1 cellular context compared by ENCODE assay signal in genomic region chr5:138180183-138180782, GRCh38.
TF ChIP-seq lines count a peak whose summit lies in the region.

No MANE protein-coding gene starts in this region.

TF ChIP-seq in K562, 482 proteins besides CTCF, POLR2A, EP300 and RAD21:
- peak; percentile 25; the same call in 1 of the 2 replicates for TF ChIP-seq POLR2G (IDR thresholded peaks at IDR 0.05; ENCODE audit: low read depth, low read length)
- TF ChIP-seq MEIS2 (IDR thresholded peaks at IDR 0.05; ENCODE audit: partially characterized antibody): peak; percentile 43
- peak; percentile 70; the same call in 1 of the 2 replicates for TF ChIP-seq AFF4 (CRISPR knock-in tag; IDR thresholded peaks at IDR 0.05)
- no peak for TF ChIP-seq PBX2 (CRISPR knock-in tag; IDR thresholded peaks at IDR 0.05; ENCODE audit: low read depth)
- 0 out of 2 replicates have a peak, but pooled peaks have one; percentile 29 for TF ChIP-seq PBX2 (tag; conservative IDR thresholded peaks at IDR 0.05; ENCODE audit: low read depth)
- peak; percentile 79 for TF ChIP-seq CEBPB (tag; IDR thresholded peaks at IDR 0.05)
- TF ChIP-seq MIER1 (IDR thresholded peaks at IDR 0.05; ENCODE audit: low read depth): no peak
- TF ChIP-seq SIN3A (IDR thresholded peaks at IDR 0.05; ENCODE audit: borderline replicate concordance in 2 of 2, control insufficient read depth in 1 of 2, low read depth in 2 of 2, low read length in 2 of 2): 0 out of 4 replicates have a peak, but pooled peaks of 1 of the 2 experiments have one; percentile 3
- peak; percentile 75 for TF ChIP-seq DEAF1 (CRISPR knock-in tag; IDR thresholded peaks at IDR 0.05)
- 0 out of 2 replicates have a peak, but pooled peaks have one; percentile 11 for TF ChIP-seq CREM (IDR thresholded peaks at IDR 0.05; ENCODE audit: low read depth)
- TF ChIP-seq SMC3 (conservative IDR thresholded peaks at IDR 0.05; ENCODE audit: insufficient read depth, low read depth, low read length): peak; percentile 56
- TF ChIP-seq TEAD1 (CRISPR knock-in tag; IDR thresholded peaks at IDR 0.05): peak in 1 of 2 experiments; percentile 17; a peak in 1 of 4 replicates
- TF ChIP-seq TEAD2 (tag; IDR thresholded peaks at IDR 0.05): 0 out of 2 replicates have a peak, but pooled peaks have one; percentile 8
- TF ChIP-seq SMAD1 (IDR thresholded peaks at IDR 0.05; ENCODE audit: low read depth, low read length, partially characterized antibody): no peak
- peak; percentile 23 for TF ChIP-seq E2F8 (IDR thresholded peaks at IDR 0.05; ENCODE audit: low read depth, partially characterized antibody)
- TF ChIP-seq CEBPG (CRISPR knock-in tag; IDR thresholded peaks at IDR 0.05): no peak
- peak; percentile 37 to 43; a peak in 1 of 4 replicates for TF ChIP-seq CEBPG (tag; conservative IDR thresholded peaks at IDR 0.05 in 1 of 2, IDR thresholded peaks at IDR 0.05 in 1 of 2)
- no peak for TF ChIP-seq ZC3H11A (IDR thresholded peaks at IDR 0.05; ENCODE audit: low read depth, low read length)
- peak; percentile 55; the same call in 1 of the 2 replicates for TF ChIP-seq PKNOX1 (IDR thresholded peaks at IDR 0.05)
- peak; percentile 64 for TF ChIP-seq TEAD4 (IDR thresholded peaks at IDR 0.05; ENCODE audit: low read length)
- TF ChIP-seq TEAD4 (CRISPR knock-in tag; IDR thresholded peaks at IDR 0.05; ENCODE audit: borderline replicate concordance): no peak
- TF ChIP-seq MNT (conservative IDR thresholded peaks at IDR 0.05): peak in 1 of 2 experiments; percentile 31; a peak in 1 of 4 replicates
- 0 out of 2 replicates have a peak, but pooled peaks have one; percentile 33 for TF ChIP-seq RB1 (IDR thresholded peaks at IDR 0.05; ENCODE audit: low read depth)
- TF ChIP-seq CBX3 (IDR thresholded peaks at IDR 0.05; ENCODE audit: borderline replicate concordance in 1 of 2, low read length in 2 of 2): no peak
- TF ChIP-seq ZNF609 (CRISPR knock-in tag; IDR thresholded peaks at IDR 0.05; ENCODE audit: borderline replicate concordance): no peak
- no peak for TF ChIP-seq ZNF224 (CRISPR knock-in tag; IDR thresholded peaks at IDR 0.05)
- peak; percentile 18; the same call in 1 of the 2 replicates for TF ChIP-seq ATF7 (IDR thresholded peaks at IDR 0.05)
- no peak for TF ChIP-seq MCM5 (IDR thresholded peaks at IDR 0.05; ENCODE audit: low read depth)
- peak; percentile 99 for TF ChIP-seq ARID3A (IDR thresholded peaks at IDR 0.05; ENCODE audit: borderline replicate concordance, low read depth, low read length)
- peak; percentile 40; the same call in 1 of the 2 replicates for TF ChIP-seq SP1 (CRISPR knock-in tag; IDR thresholded peaks at IDR 0.05)
- TF ChIP-seq SOX6 (IDR thresholded peaks at IDR 0.05): 0 out of 2 replicates have a peak, but pooled peaks have one; percentile 34
